ENCODE assay signal across 8 cellular contexts in genomic region chr12:133080619-133081407, GRCh38. TPM values are rescaled to one million over a fixed set of nuclear protein-coding genes. Genes with fewer than 3 reads are reported as not detected.
DNase-seq lines count a peak whose midpoint lies in the region; ATAC-seq and TF ChIP-seq lines count a peak whose summit lies in the region.

Gene ZNF140 (plus strand): TSS chr12:133080923. CDS start chr12:133081321, 398 bp downstream.

- H3K4me3 ChIP-seq in iPS DF 6.9 (ENCODE audit: low read length) = peak within 1 kb of the TSS; percentile 82
- H3K4me3 ChIP-seq in skeletal muscle cell (ENCODE audit: low read depth, low read length) = peak within 1 kb of the TSS; percentile 75

- no peaks in the 10 kb centered on the region for H3K27me3 Mint-ChIP-seq in brain

- TF ChIP-seq CTCF in brain (conservative IDR thresholded peaks at IDR 0.05) = peak; percentile 12 to 55

- DNase-seq in NCI-H524 (lab: John Stamatoyannopoulos, UW) = peak; percentile 97 to 98
- DNase-seq in NCI-H524 treated with DMSO at 0.1 percent for 48 hours (lab: John Stamatoyannopoulos, UW) = no peak
- DNase-seq in NCI-H1694 treated with DMSO at 0.1 percent for 48 hours (lab: John Stamatoyannopoulos, UW) = peak; percentile 95
- DNase-seq in T-helper 9 cell = peak; percentile 88
- DNase-seq in iPS DF 6.9 (ENCODE audit: low read depth, low spot score) = peak; percentile 94
- DNase-seq in skeletal muscle cell (ENCODE audit: low read depth) = peak; percentile 93

- no peak within 1 kb of the TSS for H3K27ac ChIP-seq in iPS DF 6.9 (ENCODE audit: low read length)

- peak; percentile 63 for ATAC-seq in HG02870 (IDR thresholded peaks at IDR 0.05; ENCODE audit: unreplicated experiment)

- H3K36me3 Mint-ChIP-seq in brain = peaks cover 64% of the 10 kb centered on the region

- no peak within 1 kb of the TSS for H3K4me3 Mint-ChIP-seq in brain

- peaks cover 11% of the 10 kb centered on the region for H3K4me1 Mint-ChIP-seq in brain

- no CpG with 5 or more reads among the region's 60 CpGs for WGBS in iPS DF 6.9 (ENCODE audit: insufficient coverage, insufficient read length)

- no peaks in the 10 kb centered on the region; the same call in 1 of the 2 replicates for H3K36me3 ChIP-seq in iPS DF 6.9 (ENCODE audit: control insufficient read depth, insufficient read depth, low read length)

- H3K9me3 Mint-ChIP-seq in brain = peaks cover 52 to 70% (median 65%) of the 10 kb centered on the region in 5 experiments

- H3K4me1 ChIP-seq in iPS DF 6.9 (ENCODE audit: control insufficient read depth, insufficient read depth, low read length) = no peaks in the 10 kb centered on the region

- no peak within 1 kb of the TSS for H3K27ac Mint-ChIP-seq in brain

- no peaks in the 10 kb centered on the region for H3K27me3 ChIP-seq in iPS DF 6.9 (ENCODE audit: control insufficient read depth, insufficient read depth, low read length)

- peaks cover 1% of the 10 kb centered on the region; the same call in 1 of the 2 replicates for H3K9me3 ChIP-seq in iPS DF 6.9 (ENCODE audit: control insufficient read depth, insufficient read depth, low read length)

RNA-seq across cellular contexts. Expression of gene ZNF140, which starts in this region (rescaled TPM):
- polyA plus RNA-seq in brain (ENCODE audit: insufficient read depth, low read depth, low replicate concordance) = 10.1 TPM
